ENCODE assay signal across 14 cellular contexts in genomic region chr19:496333-496634, GRCh38. TPM values are rescaled to one million over a fixed set of nuclear protein-coding genes. Genes with fewer than 3 reads are reported as not detected.
DNase-seq lines count a peak whose midpoint lies in the region; ATAC-seq and TF ChIP-seq lines count a peak whose summit lies in the region.
"Had no signal": no experiment of that assay in that cellular context is flagged by ENCODE, and none has a peak within 500 bp of the region (broad histone marks: within the 10 kb centered on the region; RNA-seq: fewer than 3 reads in every experiment).

Gene MADCAM1 (plus strand): TSS chr19:496486. CDS start chr19:496500, 14 bp downstream.

- ATAC-seq in GM23338, result peak; percentile 24
- ATAC-seq in WTC11, result no peak
- no peak for ATAC-seq in GM18520 (IDR thresholded peaks at IDR 0.05; ENCODE audit: unreplicated experiment)

- no peak within 1 kb of the TSS for H2AFZ ChIP-seq in GM23338
- H2AFZ ChIP-seq in osteoblast (ENCODE audit: low read length), result no peak within 1 kb of the TSS
- H2AFZ ChIP-seq in GM23248, result no peak within 1 kb of the TSS

- TF ChIP-seq CTCF in GM23338 (conservative IDR thresholded peaks at IDR 0.05; ENCODE audit: low read depth in 2 of 2) (no peak), WTC11 (IDR thresholded peaks at IDR 0.05) (no peak), osteoblast (IDR thresholded peaks at IDR 0.05; ENCODE audit: extremely low read depth, low read depth, low read length) (no peak)

- peaks cover 12% of the 10 kb centered on the region for H3K9me3 Mint-ChIP-seq in GM23338
- H3K9me3 Mint-ChIP-seq in WTC11, result peaks cover 3% of the 10 kb centered on the region
- H3K9me3 Mint-ChIP-seq: CD8-positive, alpha-beta T cell had no signal

- H3K27ac Mint-ChIP-seq in GM23338 (no peak within 1 kb of the TSS), WTC11 (no peak within 1 kb of the TSS)
- H3K27ac Mint-ChIP-seq: activated naive CD4-positive, alpha-beta T cell treated with anti-CD3 and anti-CD28 coated beads, Interleukin-2, amount 50 U/mL, for 72 hours; CD8-positive, alpha-beta T cell had no signal

- H3K4me1 ChIP-seq in GM23338 (ENCODE audit: insufficient read depth), result no peaks in the 10 kb centered on the region
- H3K4me1 ChIP-seq in iPS-15b (ENCODE audit: control insufficient read depth, insufficient read depth, low read length), result no peaks in the 10 kb centered on the region
- no peaks in the 10 kb centered on the region for H3K4me1 ChIP-seq in osteoblast (ENCODE audit: insufficient read depth, low read length)
- no peaks in the 10 kb centered on the region for H3K4me1 ChIP-seq in GM23248 (ENCODE audit: insufficient read depth)

- H3K27me3 Mint-ChIP-seq in GM23338 (ENCODE audit: insufficient read depth, low read depth, poor library complexity) (peaks cover 41% of the 10 kb centered on the region), WTC11 (ENCODE audit: low read depth) (peaks cover 39% of the 10 kb centered on the region)

- peaks cover 8% of the 10 kb centered on the region for H3K4me1 Mint-ChIP-seq in GM23338
- peaks cover 8% of the 10 kb centered on the region for H3K4me1 Mint-ChIP-seq in WTC11

- no peaks in the 10 kb centered on the region for H3K9me3 ChIP-seq in iPS-15b (ENCODE audit: control insufficient read depth, insufficient read depth, low read length)
- no peaks in the 10 kb centered on the region for H3K9me3 ChIP-seq in osteoblast (ENCODE audit: low read depth, low read length)
- no peaks in the 10 kb centered on the region for H3K9me3 ChIP-seq in GM23248 (ENCODE audit: low read depth)
- H3K9me3 ChIP-seq: ovary, testis had no signal

- H3K4me3 ChIP-seq in GM23338 (peak within 1 kb of the TSS; percentile 69), iPS-15b (ENCODE audit: low read depth, low read length) (peak within 1 kb of the TSS; percentile 32), osteoblast (ENCODE audit: insufficient read depth, low read length) (no peak within 1 kb of the TSS), GM23248 (no peak within 1 kb of the TSS)
- H3K4me3 ChIP-seq: ovary had no signal

- H3K27ac ChIP-seq in GM23338 (ENCODE audit: low read depth) (no peak within 1 kb of the TSS), osteoblast (ENCODE audit: low read depth, low read length) (no peak within 1 kb of the TSS), GM23248 (no peak within 1 kb of the TSS)
- H3K27ac ChIP-seq: HL-60, ovary, testis had no signal

- H3F3A ChIP-seq in GM23338 (replicated peaks; ENCODE audit: low read depth), result peaks cover 3% of the 10 kb centered on the region; the same call in 1 of the 2 replicates
- no peaks in the 10 kb centered on the region for H3F3A ChIP-seq in GM23248 (ENCODE audit: insufficient read depth)

- H3K36me3 Mint-ChIP-seq in GM23338 (ENCODE audit: low read depth) (peaks cover 2% of the 10 kb centered on the region; the same call in 1 of the 3 replicates), WTC11 (no peaks in the 10 kb centered on the region)
- H3K36me3 Mint-ChIP-seq: CD8-positive, alpha-beta T cell had no signal

- H3K4me3 Mint-ChIP-seq in GM23338 (peak within 1 kb of the TSS; percentile 63), WTC11 (peak within 1 kb of the TSS; percentile 64)
- H3K4me3 Mint-ChIP-seq: CD8-positive, alpha-beta T cell had no signal

- H3K36me3 ChIP-seq in GM23338 (ENCODE audit: insufficient read depth) (no peaks in the 10 kb centered on the region), iPS-15b (ENCODE audit: control insufficient read depth, insufficient read depth, low read length) (no peaks in the 10 kb centered on the region), osteoblast (ENCODE audit: insufficient read depth, low read length) (no peaks in the 10 kb centered on the region), GM23248 (ENCODE audit: low read depth) (no peaks in the 10 kb centered on the region)
- H3K36me3 ChIP-seq: ovary had no signal

- CTCF ChIA-PET in WTC11 (lab: Charles Lee), result interaction anchor here (0.7 to 3.6 kb wide), 10 partner anchors 8 to 186 kb away, joined by 3 to 46 read pairs (median 6); partner anchors contain the start of genes C2CD4C and CDC34

- no peaks in the 10 kb centered on the region for H3K79me2 ChIP-seq in GM23338 (replicated peaks; ENCODE audit: insufficient read depth)
- no peaks in the 10 kb centered on the region for H3K79me2 ChIP-seq in osteoblast (ENCODE audit: insufficient read depth, low read length)
- no peaks in the 10 kb centered on the region for H3K79me2 ChIP-seq in GM23248 (ENCODE audit: insufficient read depth)

- 4 to 7% methylated on average over 16 of the region's 18 CpGs for WGBS in GM23248 (ENCODE audit: low coverage in 1 of 2, low lambda C conversion rate in 2 of 2, missing lambda C conversion rate in 2 of 2), 2 experiments

- H3K9me2 ChIP-seq in GM23338 (ENCODE audit: insufficient read depth) (no peaks in the 10 kb centered on the region), GM23248 (ENCODE audit: insufficient read depth) (no peaks in the 10 kb centered on the region)

- H3K9ac ChIP-seq in iPS-15b (ENCODE audit: low read depth, low read length) (no peak within 1 kb of the TSS), GM23248 (no peak within 1 kb of the TSS)

- H3K4me2 ChIP-seq in GM23338, result peak within 1 kb of the TSS; percentile 82
- H3K4me2 ChIP-seq in osteoblast (ENCODE audit: insufficient read depth, low read length), result no peak within 1 kb of the TSS
- H3K4me2 ChIP-seq in GM23248 (ENCODE audit: unreplicated experiment), result no peak within 1 kb of the TSS

- peaks cover 42% of the 10 kb centered on the region for H3K27me3 ChIP-seq in GM23338 (ENCODE audit: insufficient read depth)
- peaks cover 23% of the 10 kb centered on the region for H3K27me3 ChIP-seq in iPS-15b (ENCODE audit: control insufficient read depth, insufficient read depth, low read length)
- H3K27me3 ChIP-seq in osteoblast (ENCODE audit: insufficient read depth, low read length), result peaks cover 21% of the 10 kb centered on the region
- H3K27me3 ChIP-seq in GM23248 (replicated peaks; ENCODE audit: insufficient read depth), result peaks cover 5% of the 10 kb centered on the region
- H3K27me3 ChIP-seq: testis had no signal

- DNase-seq in GM23338 (ENCODE audit: low spot score) (peak; percentile 86), WTC11 (ENCODE audit: low spot score) (peak; percentile 70), osteoblast (ENCODE audit: insufficient read length, low spot score, missing footprints) (peak; percentile 72), GM23248 (no peak)
- DNase-seq in stimulated activated naive CD4-positive, alpha-beta T cell treated with Interleukin-2 at 50 U/mL for 16 hours (lab: John Stamatoyannopoulos, UW), result no peak
- DNase-seq: NCI-H1694 treated with DMSO at 0.1 percent for 48 hours, NCI-H774, testis had no signal

- in situ Hi-C loops in GM23248 (cut with MboI), result no loop called here

- POLR2A ChIA-PET in WTC11 (lab: Charles Lee), result no interaction called here

- no peaks in the 10 kb centered on the region for H4K20me1 ChIP-seq in GM23338 (replicated peaks; ENCODE audit: insufficient read depth)
- H4K20me1 ChIP-seq in osteoblast (ENCODE audit: insufficient read depth, low read length), result no peaks in the 10 kb centered on the region
- no peaks in the 10 kb centered on the region for H4K20me1 ChIP-seq in GM23248 (ENCODE audit: insufficient read depth)

TF ChIP-seq in GM23338, 12 proteins besides CTCF, POLR2A, EP300 and RAD21 (continues in another document):
- TF ChIP-seq STAT1 (IDR thresholded peaks at IDR 0.05; ENCODE audit: unreplicated experiment), result no peak
- TF ChIP-seq, protein P1, sequence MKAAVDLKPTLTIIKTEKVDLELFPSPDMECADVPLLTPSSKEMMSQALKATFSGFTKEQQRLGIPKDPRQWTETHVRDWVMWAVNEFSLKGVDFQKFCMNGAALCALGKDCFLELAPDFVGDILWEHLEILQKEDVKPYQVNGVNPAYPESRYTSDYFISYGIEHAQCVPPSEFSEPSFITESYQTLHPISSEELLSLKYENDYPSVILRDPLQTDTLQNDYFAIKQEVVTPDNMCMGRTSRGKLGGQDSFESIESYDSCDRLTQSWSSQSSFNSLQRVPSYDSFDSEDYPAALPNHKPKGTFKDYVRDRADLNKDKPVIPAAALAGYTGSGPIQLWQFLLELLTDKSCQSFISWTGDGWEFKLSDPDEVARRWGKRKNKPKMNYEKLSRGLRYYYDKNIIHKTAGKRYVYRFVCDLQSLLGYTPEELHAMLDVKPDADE (IDR thresholded peaks at IDR 0.05), result no peak
- no peak for TF ChIP-seq CREB1 (CRISPR knock-in tag; IDR thresholded peaks at IDR 0.05; ENCODE audit: low read depth)
- TF ChIP-seq ZNF114 (CRISPR knock-in tag; IDR thresholded peaks at IDR 0.05), result no peak
- no peak for TF ChIP-seq JUNB (IDR thresholded peaks at IDR 0.05; ENCODE audit: unreplicated experiment)
- TF ChIP-seq ZNF331 (CRISPR knock-in tag; IDR thresholded peaks at IDR 0.05; ENCODE audit: low read depth), result no peak
- no peak for TF ChIP-seq NANOG (IDR thresholded peaks at IDR 0.05; ENCODE audit: borderline replicate concordance)
- no peak for TF ChIP-seq EZH2 (IDR thresholded peaks at IDR 0.05; ENCODE audit: low read depth, unreplicated experiment)
- no peak for TF ChIP-seq POLR2AphosphoS5 (IDR thresholded peaks at IDR 0.05; ENCODE audit: low read depth)

TF ChIP-seq in WTC11, 78 proteins besides CTCF, POLR2A, EP300 and RAD21 (continues in another document):
- TF ChIP-seq TEAD1 (CRISPR knock-in tag; IDR thresholded peaks at IDR 0.05) (no peak), IRF2 (CRISPR knock-in tag; IDR thresholded peaks at IDR 0.05; ENCODE audit: borderline replicate concordance, low read depth) (no peak), ZNF512 (CRISPR knock-in tag; IDR thresholded peaks at IDR 0.05; ENCODE audit: borderline replicate concordance) (no peak), NR3C1 (CRISPR knock-in tag; conservative IDR thresholded peaks at IDR 0.05; ENCODE audit: low read depth) (no peak)

RNA-seq across cellular contexts. Expression of gene MADCAM1, which starts in this region (rescaled TPM):
- 1.0 and 2.5 TPM in 2 replicates for total RNA-seq in GM23338 (2014; rRNA removed; shearing (Covaris generic))
- polyA plus RNA-seq in GM23338 (2016; fragmentation: Nextera tagmentation; extraction: Ambion mirVana) (2.1 and 3.3 TPM in 2 replicates), GM23248 (2016; fragmentation: Nextera tagmentation; extraction: Ambion mirVana) (0.11 and 0.38 TPM in 2 replicates)
- total RNA-seq in WTC11 (2021) (3.2 to 4.7 TPM (median 3.9 TPM) in 3 replicates), osteoblast (0.59 and 0.72 TPM in 2 replicates)
- 0.54 TPM in 1 of 2 replicates, not detected in the other for total RNA-seq in GM23248 (2014; rRNA removed; shearing (Covaris generic))

Comparison
In these comparisons a context has a peak if more than half of its experiments do, and no peak if none do; other contexts are left out.
1. Peak in DNase-seq in osteoblast; RNA of the gene not detected or under 1 TPM.
2. DNase-seq: peak in GM23338 (single experiment) and WTC11 (single experiment); none in GM23248 (single experiment) and stimulated activated naive CD4-positive, alpha-beta T cell treated with Interleukin-2 at 50 U/mL for 16 hours (single experiment).
3. H3K4me3 ChIP-seq: peak in GM23338 (single experiment) and iPS-15b (single experiment); none in osteoblast (single experiment) and GM23248 (single experiment).